ENCODE assay signal across 1 cellular context in genomic region chr3:50324351-50325144, GRCh38.
A peak's percentile ranks its signal among the peaks of the same experiment; 100 is the strongest.
TF ChIP-seq lines count a peak whose summit lies in the region.

No MANE protein-coding gene starts in this region.

TF ChIP-seq in WTC11, 78 proteins besides CTCF, POLR2A, EP300 and RAD21 (continued from another document):
- 0 out of 2 replicates have a peak, but pooled peaks have one; percentile 34 for TF ChIP-seq ARID4B (CRISPR knock-in tag; IDR thresholded peaks at IDR 0.05; ENCODE audit: borderline replicate concordance)
TF ChIP-seq in WTC11: peak in this region for 5.
